In the genomic region with DNA sequence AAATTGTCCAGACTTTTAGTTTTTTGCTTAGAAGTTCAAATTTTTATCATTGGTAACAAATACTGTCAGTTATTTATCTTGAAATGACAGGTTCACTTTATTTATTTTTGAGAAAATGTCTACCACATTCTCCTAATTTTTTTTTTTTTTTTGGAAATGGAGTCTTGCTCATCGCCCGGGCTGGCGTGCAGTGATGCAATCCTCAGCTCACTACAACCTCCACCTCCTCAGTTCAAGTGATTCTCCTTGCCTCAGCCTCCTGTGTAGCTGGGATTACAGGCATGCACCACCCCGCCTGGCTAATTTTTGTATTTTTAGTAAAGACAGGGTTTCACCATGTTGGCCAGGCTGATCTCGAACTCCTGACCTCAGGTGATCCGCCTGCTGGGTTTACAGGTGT, we compare ENCODE assay signal across 16 cellular contexts.
"Had no signal": no experiment of that assay in that cellular context is flagged by ENCODE, and none has a peak within 500 bp of the region (broad histone marks: within the 10 kb centered on the region; RNA-seq: fewer than 3 reads in every experiment).

No MANE protein-coding gene starts in this region.

- DNase-seq: activated gamma-delta T cell; activated naive CD8-positive, alpha-beta T cell treated with anti-CD3 and anti-CD28 coated beads for 36 hours; activated T-cell treated with anti-CD3 and anti-CD28 coated beads, Interleukin-2, amount 50 U/mL, for 1 hour; central memory CD4-positive, alpha-beta T cell; cortex of kidney; effector CD8-positive, alpha-beta T cell; foreskin keratinocyte; head of caudate nucleus; left colon; naive thymus-derived CD4-positive, alpha-beta T cell; small intestine; T-helper 1 cell; thyroid gland; uterus had no signal

- H3K4me3 ChIP-seq: lung, right atrium auricular region, thyroid gland, uterus had no signal

- H3K27ac Mint-ChIP-seq: activated naive CD8-positive, alpha-beta T cell treated with anti-CD3 and anti-CD28 coated beads for 36 hours had no signal

- H3K4me3 Mint-ChIP-seq: activated naive CD8-positive, alpha-beta T cell treated with anti-CD3 and anti-CD28 coated beads for 36 hours had no signal

- H3K27me3 ChIP-seq: foreskin keratinocyte, right atrium auricular region, thyroid gland, uterus had no signal

- H3K9me3 Mint-ChIP-seq: activated naive CD8-positive, alpha-beta T cell treated with anti-CD3 and anti-CD28 coated beads for 36 hours; naive thymus-derived CD4-positive, alpha-beta T cell had no signal

- H3K36me3 ChIP-seq: uterus had no signal

- ATAC-seq: foreskin keratinocyte; naive thymus-derived CD4-positive, alpha-beta T cell had no signal

- H3K9me3 ChIP-seq: right atrium auricular region, thyroid gland, uterus had no signal

- H3K27me3 Mint-ChIP-seq: activated naive CD8-positive, alpha-beta T cell treated with anti-CD3 and anti-CD28 coated beads for 36 hours; naive thymus-derived CD4-positive, alpha-beta T cell had no signal

- H3K27ac ChIP-seq: foreskin keratinocyte, right atrium auricular region, thyroid gland, uterus had no signal
